ENCODE assay signal across 11 cellular contexts in genomic region chr10:117537904-117538524, GRCh38. TPM values are rescaled to one million over a fixed set of nuclear protein-coding genes. Genes with fewer than 3 reads are reported as not detected.
DNase-seq lines count a peak whose midpoint lies in the region; ATAC-seq, FAIRE-seq and TF ChIP-seq lines count a peak whose summit lies in the region.
"Had no signal": no experiment of that assay in that cellular context is flagged by ENCODE, and none has a peak within 500 bp of the region (broad histone marks: within the 10 kb centered on the region; RNA-seq: fewer than 3 reads in every experiment).

No MANE protein-coding gene starts in this region.

- H3K9me2 ChIP-seq in PC-3 (replicated peaks; ENCODE audit: low read length), result no peaks in the 10 kb centered on the region

- no peak overlapping the region for H3K9ac ChIP-seq in PC-3 (ENCODE audit: low read length)

- H3K27ac Mint-ChIP-seq in activated CD4-positive, alpha-beta memory T cell treated with anti-CD3 and anti-CD28 coated beads for 36 hours, result no peak overlapping the region
- H3K27ac Mint-ChIP-seq in activated CD4-positive, alpha-beta memory T cell treated with anti-CD3 and anti-CD28 coated beads, Interleukin-2, amount 10 ng/mL, durations not matched to agents 7 days and 5 days, result no peak overlapping the region
- H3K27ac Mint-ChIP-seq: CD4-positive, CD25-positive, alpha-beta regulatory T cell had no signal

- no TSS peak for BruUV-seq in PC-3 (replicated peaks; lab: Mats Ljungman, UMichigan)

- no peak overlapping the region for H3K4me3 Mint-ChIP-seq in activated CD4-positive, alpha-beta memory T cell treated with anti-CD3 and anti-CD28 coated beads for 36 hours
- H3K4me3 Mint-ChIP-seq in activated CD4-positive, alpha-beta memory T cell treated with anti-CD3 and anti-CD28 coated beads, Interleukin-2, amount 10 ng/mL, durations not matched to agents 7 days and 5 days, result no peak overlapping the region

- POLR2A ChIA-PET in A549 (lab: Yijun Ruan, JAX) (no interaction called here), PC-3 (lab: Charles Lee; ENCODE audit: unreplicated experiment) (no interaction called here)
- POLR2A ChIA-PET in activated CD4-positive, alpha-beta memory T cell treated with anti-CD3 and anti-CD28 coated beads for 36 hours (lab: Charles Lee), result no interaction called here
- POLR2A ChIA-PET in activated CD4-positive, alpha-beta memory T cell treated with anti-CD3 and anti-CD28 coated beads, Interleukin-2, amount 10 ng/mL, durations not matched to agents 7 days and 5 days (lab: Charles Lee), result no interaction called here

- H3K4me2 ChIP-seq in A549 (peak overlapping the region; percentile 73), PC-3 (ENCODE audit: low read length) (peak overlapping the region; percentile 60)

- H3K27me3 Mint-ChIP-seq in activated CD4-positive, alpha-beta memory T cell treated with anti-CD3 and anti-CD28 coated beads for 36 hours, result peaks cover 66% of the 10 kb centered on the region
- peaks cover 77% of the 10 kb centered on the region for H3K27me3 Mint-ChIP-seq in activated CD4-positive, alpha-beta memory T cell treated with anti-CD3 and anti-CD28 coated beads, Interleukin-2, amount 10 ng/mL, durations not matched to agents 7 days and 5 days

- FAIRE-seq in A549 (lab: Jason Lieb, UNC), result no peak
- FAIRE-seq: K562 had no signal

- H3K27ac ChIP-seq in A549 (no peak overlapping the region), PC-3 (ENCODE audit: low read length) (no peak overlapping the region), WERI-Rb-1 (no peak overlapping the region)

- 52% methylated on average over 37 of the region's 38 CpGs for whole genome bisulfite sequencing in A549 (ENCODE audit: missing lambda C conversion rate)

- TF ChIP-seq POLR2A in A549 (IDR thresholded peaks at IDR 0.05; ENCODE audit: low read length), result no peak

- DNase-seq in A549 (ENCODE audit: low read depth in 1 of 2, low spot score in 1 of 2) (no peak), PC-3 (no peak), left colon (no peak), 8988T (no peak), WERI-Rb-1 (no peak)
- DNase-seq in activated CD4-positive, alpha-beta memory T cell treated with anti-CD3 and anti-CD28 coated beads for 36 hours, result no peak
- DNase-seq in activated CD4-positive, alpha-beta memory T cell treated with anti-CD3 and anti-CD28 coated beads, Interleukin-2, amount 10 ng/mL, durations not matched to agents 7 days and 5 days, result no peak
- DNase-seq: activated CD4-positive, alpha-beta T cell treated with anti-CD3 and anti-CD28 coated beads for 48 hours; CD4-positive, CD25-positive, alpha-beta regulatory T cell had no signal

- CTCF ChIA-PET in A549 (lab: Yijun Ruan, JAX), result interaction anchor here (0.6 to 3.0 kb wide), 39 partner anchors 9 to 890 kb away, joined by 3 to 51 read pairs (median 4); no protein-coding TSS in a partner anchor
- CTCF ChIA-PET in PC-3 (lab: Charles Lee), result interaction anchor here (0.7 kb wide), 1 partner anchor 27 kb away, joined by 4 read pairs; no protein-coding TSS in a partner anchor
- CTCF ChIA-PET in activated CD4-positive, alpha-beta memory T cell treated with anti-CD3 and anti-CD28 coated beads for 36 hours (lab: Charles Lee), result interaction anchor here (0.7 to 2.4 kb wide), 10 partner anchors 14 to 706 kb away, joined by 3 to 12 read pairs (median 4); no protein-coding TSS in a partner anchor
- CTCF ChIA-PET in activated CD4-positive, alpha-beta memory T cell treated with anti-CD3 and anti-CD28 coated beads, Interleukin-2, amount 10 ng/mL, durations not matched to agents 7 days and 5 days (lab: Charles Lee), result interaction anchor here (0.9 to 2.1 kb wide), 8 partner anchors 12 to 921 kb away, joined by 3 to 7 read pairs (median 4); no protein-coding TSS in a partner anchor

- H3K9me3 Mint-ChIP-seq in activated CD4-positive, alpha-beta memory T cell treated with anti-CD3 and anti-CD28 coated beads for 36 hours, result no peaks in the 10 kb centered on the region
- no peaks in the 10 kb centered on the region for H3K9me3 Mint-ChIP-seq in activated CD4-positive, alpha-beta memory T cell treated with anti-CD3 and anti-CD28 coated beads, Interleukin-2, amount 10 ng/mL, durations not matched to agents 7 days and 5 days

- TF ChIP-seq EP300 in A549 (IDR thresholded peaks at IDR 0.05), result no peak

- intact Hi-C loops in PC-3 (cut with micrococcal nuclease), result loop anchor here (2.0 kb wide), 2 partner anchors 569 to 703 kb away; no protein-coding TSS in a partner anchor
- intact Hi-C loops in left colon (cut with DNase I, micrococcal nuclease), result no loop called here
- intact Hi-C loops in activated CD4-positive, alpha-beta memory T cell treated with anti-CD3 and anti-CD28 coated beads for 36 hours (cut with micrococcal nuclease), result loop anchor here (1.0 to 10.0 kb wide), 2 partner anchors 197 to 703 kb away; no protein-coding TSS in a partner anchor

- H3K4me1 ChIP-seq in A549 (0 out of 3 replicates have a peak, but pooled peaks cover 12% of the 10 kb centered on the region), PC-3 (ENCODE audit: insufficient read depth, low read length) (0 out of 2 replicates have a peak, but pooled peaks cover 6% of the 10 kb centered on the region)

- peaks cover 42% of the 10 kb centered on the region for H3K27me3 ChIP-seq in PC-3 (ENCODE audit: low read length)
- H3K27me3 ChIP-seq in WERI-Rb-1 (ENCODE audit: insufficient read depth, low read depth, severe bottlenecking), result peaks cover 96% of the 10 kb centered on the region

- TF ChIP-seq CTCF in A549 (IDR thresholded peaks at IDR 0.05) (no peak), PC-3 (conservative IDR thresholded peaks at IDR 0.05; ENCODE audit: low read depth, low read length) (0 out of 2 replicates have a peak, but pooled peaks have one; percentile 9), WERI-Rb-1 (IDR thresholded peaks at IDR 0.05; ENCODE audit: low read depth, low read length) (no peak)

- peaks cover 20% of the 10 kb centered on the region for H3K4me1 Mint-ChIP-seq in activated CD4-positive, alpha-beta memory T cell treated with anti-CD3 and anti-CD28 coated beads for 36 hours (ENCODE audit: low read depth)
- peaks cover 5% of the 10 kb centered on the region for H3K4me1 Mint-ChIP-seq in activated CD4-positive, alpha-beta memory T cell treated with anti-CD3 and anti-CD28 coated beads, Interleukin-2, amount 10 ng/mL, durations not matched to agents 7 days and 5 days

- ATAC-seq in A549, result no peak
- ATAC-seq in GM19351 (IDR thresholded peaks at IDR 0.05; ENCODE audit: unreplicated experiment), result peak; percentile 52
- ATAC-seq in PC-3, result no peak
- peak; percentile 17 for ATAC-seq in left colon

- no peaks in the 10 kb centered on the region for H3F3A ChIP-seq in PC-3 (ENCODE audit: low read length, unreplicated experiment)

- H3K9me3 ChIP-seq in A549 (no peaks in the 10 kb centered on the region), PC-3 (ENCODE audit: low read length) (no peaks in the 10 kb centered on the region), WERI-Rb-1 (ENCODE audit: severe bottlenecking) (no peaks in the 10 kb centered on the region)

- H2AFZ ChIP-seq in PC-3 (ENCODE audit: low read length), result peak overlapping the region; percentile 55; the same call in 1 of the 2 replicates

- H3K36me3 ChIP-seq in PC-3 (ENCODE audit: low read depth, low read length) (no peaks in the 10 kb centered on the region), WERI-Rb-1 (no peaks in the 10 kb centered on the region)

- H3K4me3 ChIP-seq in A549, result no peak overlapping the region
- no peak overlapping the region for H3K4me3 ChIP-seq in PC-3 (ENCODE audit: low read length)
- H3K4me3 ChIP-seq in WERI-Rb-1 (ENCODE audit: low read depth, low read length), result no peak overlapping the region; the same call in 1 of the 2 replicates
- H3K4me3 ChIP-seq: K562 had no signal

- H3K36me3 Mint-ChIP-seq in activated CD4-positive, alpha-beta memory T cell treated with anti-CD3 and anti-CD28 coated beads for 36 hours, result no peaks in the 10 kb centered on the region
- H3K36me3 Mint-ChIP-seq in activated CD4-positive, alpha-beta memory T cell treated with anti-CD3 and anti-CD28 coated beads, Interleukin-2, amount 10 ng/mL, durations not matched to agents 7 days and 5 days (ENCODE audit: low read depth), result no peaks in the 10 kb centered on the region
- H3K36me3 Mint-ChIP-seq: CD4-positive, CD25-positive, alpha-beta regulatory T cell had no signal

- no peak for TF ChIP-seq RAD21 in A549 (conservative IDR thresholded peaks at IDR 0.05 in 1 of 2, IDR thresholded peaks at IDR 0.05 in 1 of 2)

- no peaks in the 10 kb centered on the region for H4K20me1 ChIP-seq in PC-3 (ENCODE audit: low read length)

- H3K79me2 ChIP-seq in PC-3 (ENCODE audit: low read length), result no peaks in the 10 kb centered on the region

TF ChIP-seq in A549, 52 proteins besides CTCF, POLR2A, EP300 and RAD21:
- TF ChIP-seq HOXB5 (CRISPR knock-in tag; IDR thresholded peaks at IDR 0.05), result no peak
- no peak for TF ChIP-seq HOXA7 (CRISPR knock-in tag; IDR thresholded peaks at IDR 0.05)
- no peak for TF ChIP-seq MYC (IDR thresholded peaks at IDR 0.05; ENCODE audit: borderline replicate concordance, low read length)
- no peak for TF ChIP-seq GATA3 (IDR thresholded peaks at IDR 0.05; ENCODE audit: borderline replicate concordance)
- no peak for TF ChIP-seq TFCP2L1 (CRISPR knock-in tag; IDR thresholded peaks at IDR 0.05)
- TF ChIP-seq FOXS1 (CRISPR knock-in tag; IDR thresholded peaks at IDR 0.05), result no peak
- no peak for TF ChIP-seq POLR2AphosphoS2 (conservative IDR thresholded peaks at IDR 0.05; ENCODE audit: low read length)
- no peak for TF ChIP-seq KDM1A (IDR thresholded peaks at IDR 0.05; ENCODE audit: low read depth)
- no peak for TF ChIP-seq MAZ (IDR thresholded peaks at IDR 0.05; ENCODE audit: borderline replicate concordance, low read depth, low read length)
- TF ChIP-seq TP53 (CRISPR knock-in tag; IDR thresholded peaks at IDR 0.05), result no peak
- TF ChIP-seq CEBPB (IDR thresholded peaks at IDR 0.05), result no peak
- TF ChIP-seq ZFP36 (IDR thresholded peaks at IDR 0.05; ENCODE audit: borderline replicate concordance, partially characterized antibody), result no peak
- no peak for TF ChIP-seq NPAS2 (CRISPR knock-in tag; IDR thresholded peaks at IDR 0.05; ENCODE audit: borderline replicate concordance)

RNA-seq across cellular contexts. Expression of gene EMX2, which starts 4.5 kb away (rescaled TPM):
- polyA plus RNA-seq in A549 (2011; rRNA removed) (not detected in 2 replicates), A549 (2017; fragmentation: RNase III; extraction: RNeasy Plus Mini Kit Qiagen cat#74134 plus additional on column Dnase treatment) (not detected in 3 replicates)
- polyA plus RNA-seq in A549 (2012; cell fraction: cytosol; rRNA removed), result not detected in 2 replicates
- not detected in 2 replicates for polyA plus RNA-seq in A549 (2012; cell fraction: nucleus; rRNA removed)
- not detected in 2 replicates for polyA minus RNA-seq in A549 (2011; rRNA and poly(A)+ RNA removed)
- total RNA-seq in PC-3 (2014; rRNA removed) (not detected in 2 replicates), left colon (under 1 TPM in 1 of 2 donors, not detected in 1; 0.31 TPM)
- not detected for total RNA-seq in activated CD4-positive, alpha-beta memory T cell treated with anti-CD3 and anti-CD28 coated beads for 36 hours
- not detected for total RNA-seq in activated CD4-positive, alpha-beta memory T cell treated with anti-CD3 and anti-CD28 coated beads, Interleukin-2, amount 10 ng/mL, durations not matched to agents 7 days and 5 days
- total RNA-seq: CD4-positive, CD25-positive, alpha-beta regulatory T cell; K562 had no signal
- polyA plus RNA-seq: CD4-positive, CD25-positive, alpha-beta regulatory T cell; K562 had no signal

Comparison
In these comparisons a context has a peak if more than half of its experiments do, and no peak if none do; other contexts are left out.
1. ATAC-seq: peak in GM19351 (single experiment) and left colon (single experiment); none in A549 (0 of 2) and PC-3 (single experiment).
2. intact Hi-C loops: an anchor here in PC-3 (2.0 kb wide) and activated CD4-positive, alpha-beta memory T cell treated with anti-CD3 and anti-CD28 coated beads for 36 hours (1.0 to 10.0 kb wide); none called in left colon.